Comparison of ENCODE assay signal across 8 cellular contexts in genomic region chr12:8697476-8698131, GRCh38. TPM values are rescaled to one million over a fixed set of nuclear protein-coding genes. Genes with fewer than 3 reads are reported as not detected.
DNase-seq lines count a peak whose midpoint lies in the region; ATAC-seq and TF ChIP-seq lines count a peak whose summit lies in the region.

Gene RIMKLB, plus strand, starts transcription at chr12:8697991. Its CDS starts 15,876 bp downstream, at chr12:8713867.

- peak; percentile 25 for TF ChIP-seq POLR2A in GM18951 (IDR thresholded peaks at IDR 0.05; ENCODE audit: extremely low read depth, insufficient read depth, insufficient read length)

- H3K36me3 ChIP-seq in effector memory CD4-positive, alpha-beta T cell (ENCODE audit: control insufficient read depth, insufficient read depth, low read length), result no peaks in the 10 kb centered on the region

- POLR2A ChIA-PET in AG04449 (lab: Yijun Ruan, JAX), result interaction anchor here (1.8 kb wide), 1 partner anchor 10 kb away, joined by 6 read pairs; no protein-coding TSS in a partner anchor
- POLR2A ChIA-PET in activated CD8-positive, alpha-beta T cell treated with anti-CD3 and anti-CD28 coated beads, Interleukin-2, amount 10 ng/mL, durations not matched to agents 7 days and 5 days (lab: Charles Lee), result no interaction called here

- no peak for DNase-seq in AG04449 (ENCODE audit: low read depth, low spot score)
- DNase-seq in NCI-H526 treated with DMSO at 0.1 percent for 48 hours (lab: John Stamatoyannopoulos, UW), result peak; percentile 61
- peak; percentile 77 for DNase-seq in activated CD8-positive, alpha-beta T cell treated with anti-CD3 and anti-CD28 coated beads, Interleukin-2, amount 10 ng/mL, durations not matched to agents 7 days and 5 days
- peak; percentile 55 to 64 (median 60) for DNase-seq in effector memory CD4-positive, alpha-beta T cell
- DNase-seq in medulla oblongata (ENCODE audit: extremely low spot score), result peak; percentile 85
- DNase-seq in stimulated activated CD4-positive, alpha-beta T cell treated with anti-CD3 and anti-CD28 coated beads, TNF-alpha, amount 100 ng/mL, for 24 hours (ENCODE audit: low read depth in 3 of 3), result peak; percentile 47 to 74 (median 61)

- peak within 1 kb of the TSS; percentile 90 for H3K27ac Mint-ChIP-seq in activated CD8-positive, alpha-beta T cell treated with anti-CD3 and anti-CD28 coated beads, Interleukin-2, amount 10 ng/mL, durations not matched to agents 7 days and 5 days

- no peaks in the 10 kb centered on the region for H3K9me3 ChIP-seq in effector memory CD4-positive, alpha-beta T cell (ENCODE audit: control insufficient read depth, low read length)

- H3K4me1 ChIP-seq in effector memory CD4-positive, alpha-beta T cell (ENCODE audit: control insufficient read depth, insufficient read depth, low read length, poor library complexity, severe bottlenecking), result peaks cover 5% of the 10 kb centered on the region

- TF ChIP-seq CTCF in AG04449 (IDR thresholded peaks at IDR 0.05; ENCODE audit: insufficient read depth, low read length, missing control alignments), result no peak

- in situ Hi-C loops in GM18951 (cut with MboI; ENCODE audit: low sequenced_read_pairs, unreplicated experiment), result loop anchor here (25.0 kb wide), 1 partner anchor 190 kb away; no protein-coding TSS in a partner anchor

- peak within 1 kb of the TSS; percentile 82 for H3K4me3 ChIP-seq in AG04449 (ENCODE audit: low read depth, low read length)
- H3K4me3 ChIP-seq in effector memory CD4-positive, alpha-beta T cell (ENCODE audit: insufficient read depth, low read depth, low read length, poor library complexity, severe bottlenecking), result peak within 1 kb of the TSS; percentile 98

- peaks cover 22% of the 10 kb centered on the region for H3K27me3 Mint-ChIP-seq in activated CD8-positive, alpha-beta T cell treated with anti-CD3 and anti-CD28 coated beads, Interleukin-2, amount 10 ng/mL, durations not matched to agents 7 days and 5 days (ENCODE audit: low read depth)

- H3K4me3 Mint-ChIP-seq in activated CD8-positive, alpha-beta T cell treated with anti-CD3 and anti-CD28 coated beads, Interleukin-2, amount 10 ng/mL, durations not matched to agents 7 days and 5 days, result peak within 1 kb of the TSS; percentile 91

- no peaks in the 10 kb centered on the region for H3K27me3 ChIP-seq in effector memory CD4-positive, alpha-beta T cell (replicated peaks; ENCODE audit: control insufficient read depth, insufficient read depth, low read length, poor library complexity, severe bottlenecking)

- H3K4me1 Mint-ChIP-seq in activated CD8-positive, alpha-beta T cell treated with anti-CD3 and anti-CD28 coated beads, Interleukin-2, amount 10 ng/mL, durations not matched to agents 7 days and 5 days (ENCODE audit: low read depth), result peaks cover 20% of the 10 kb centered on the region

- H3K27ac ChIP-seq in effector memory CD4-positive, alpha-beta T cell (ENCODE audit: insufficient read depth, low read length, poor library complexity, severe bottlenecking), result peak within 1 kb of the TSS; percentile 69

- peaks cover 4% of the 10 kb centered on the region for H3K36me3 Mint-ChIP-seq in activated CD8-positive, alpha-beta T cell treated with anti-CD3 and anti-CD28 coated beads, Interleukin-2, amount 10 ng/mL, durations not matched to agents 7 days and 5 days (ENCODE audit: low read depth)

- peak; percentile 86 for ATAC-seq in HG03280 (IDR thresholded peaks at IDR 0.05; ENCODE audit: unreplicated experiment)
- ATAC-seq in activated CD8-positive, alpha-beta T cell treated with anti-CD3 and anti-CD28 coated beads, Interleukin-2, amount 10 ng/mL, durations not matched to agents 7 days and 5 days, result peak; percentile 85

- H3K9me3 Mint-ChIP-seq in activated CD8-positive, alpha-beta T cell treated with anti-CD3 and anti-CD28 coated beads, Interleukin-2, amount 10 ng/mL, durations not matched to agents 7 days and 5 days (ENCODE audit: insufficient read depth), result no peaks in the 10 kb centered on the region

- CTCF ChIA-PET in AG04449 (lab: Yijun Ruan, JAX), result interaction anchor here (1.0 to 1.2 kb wide), 2 partner anchors 11 to 16 kb away, joined by 3 to 5 read pairs; no protein-coding TSS in a partner anchor
- CTCF ChIA-PET in activated CD8-positive, alpha-beta T cell treated with anti-CD3 and anti-CD28 coated beads, Interleukin-2, amount 10 ng/mL, durations not matched to agents 7 days and 5 days (lab: Charles Lee), result no interaction called here

RNA-seq across cellular contexts. Expression of gene RIMKLB, which starts in this region (rescaled TPM):
- 1 to 10 TPM; 7.9 to 9.0 TPM for total RNA-seq in activated CD8-positive, alpha-beta T cell treated with anti-CD3 and anti-CD28 coated beads, Interleukin-2, amount 10 ng/mL, durations not matched to agents 7 days and 5 days
